8 cellular contexts compared by ENCODE assay signal in genomic region chr2:46985512-46985911, GRCh38. TPM values are rescaled to one million over a fixed set of nuclear protein-coding genes. Genes with fewer than 3 reads are reported as not detected.
DNase-seq lines count a peak whose midpoint lies in the region; ATAC-seq and TF ChIP-seq lines count a peak whose summit lies in the region.

No MANE protein-coding gene starts in this region.

- H3K4me3 ChIP-seq in left lung (no peak overlapping the region), MG63 (no peak overlapping the region)

- CTCF ChIA-PET in activated CD8-positive, alpha-beta T cell treated with anti-CD3 and anti-CD28 coated beads for 36 hours (lab: Charles Lee), result interaction anchor here (1.2 kb wide), 1 partner anchor 61 kb away, joined by 3 read pairs; no protein-coding TSS in a partner anchor

- no peaks in the 10 kb centered on the region for H3K9me3 ChIP-seq in left lung
- no peaks in the 10 kb centered on the region for H3K9me3 ChIP-seq in MG63

- TF ChIP-seq CTCF in activated CD8-positive, alpha-beta T cell treated with anti-CD3 and anti-CD28 coated beads for 36 hours (IDR thresholded peaks at IDR 0.05), result no peak
- no peak for TF ChIP-seq CTCF in left lung (IDR thresholded peaks at IDR 0.05)

- H3K4me3 Mint-ChIP-seq in activated CD8-positive, alpha-beta T cell treated with anti-CD3 and anti-CD28 coated beads for 36 hours, result peak overlapping the region; percentile 40

- POLR2A ChIA-PET in activated CD8-positive, alpha-beta T cell treated with anti-CD3 and anti-CD28 coated beads for 36 hours (lab: Charles Lee), result interaction anchor here (0.7 to 1.3 kb wide), 4 partner anchors 13 to 67 kb away, joined by 3 read pairs; no protein-coding TSS in a partner anchor

- peak overlapping the region; percentile 84 to 87 for H3K27ac ChIP-seq in left lung

- peaks cover 0 to 21% of the 10 kb centered on the region in 2 donors for H3K36me3 ChIP-seq in left lung
- H3K36me3 ChIP-seq in MG63, result peaks cover 34% of the 10 kb centered on the region

- H3K36me3 Mint-ChIP-seq in activated CD8-positive, alpha-beta T cell treated with anti-CD3 and anti-CD28 coated beads for 36 hours (ENCODE audit: low read depth), result peaks cover 29% of the 10 kb centered on the region

- no peaks in the 10 kb centered on the region for H3K27me3 Mint-ChIP-seq in activated CD8-positive, alpha-beta T cell treated with anti-CD3 and anti-CD28 coated beads for 36 hours

- peak; percentile 17 for ATAC-seq in HG02938 (IDR thresholded peaks at IDR 0.05; ENCODE audit: unreplicated experiment)
- peak; percentile 65 for ATAC-seq in activated CD8-positive, alpha-beta T cell treated with anti-CD3 and anti-CD28 coated beads for 36 hours
- no peak for ATAC-seq in left lung
- ATAC-seq in GM18867 (IDR thresholded peaks at IDR 0.05; ENCODE audit: unreplicated experiment), result no peak

- peaks cover 60% of the 10 kb centered on the region for H3K4me1 Mint-ChIP-seq in activated CD8-positive, alpha-beta T cell treated with anti-CD3 and anti-CD28 coated beads for 36 hours (ENCODE audit: low read depth)

- DNase-seq in Daoy (ENCODE audit: low read depth) (peak; percentile 58), left lung (peak in 1 of 2 donors; percentile 67), posterior vena cava (ENCODE audit: low spot score) (no peak), C1 segment of cervical spinal cord (lab: John Stamatoyannopoulos, UW) (no peak), MG63 (no peak)
- DNase-seq in activated CD8-positive, alpha-beta T cell treated with anti-CD3 and anti-CD28 coated beads for 36 hours, result peak; percentile 57

- intact Hi-C loops in activated CD8-positive, alpha-beta T cell treated with anti-CD3 and anti-CD28 coated beads for 36 hours (cut with micrococcal nuclease), result no loop called here
- intact Hi-C loops in left lung (cut with DNase I), result no loop called here
- intact Hi-C loops in posterior vena cava (cut with DNase I), result no loop called here

- no peaks in the 10 kb centered on the region for H3K9me3 Mint-ChIP-seq in activated CD8-positive, alpha-beta T cell treated with anti-CD3 and anti-CD28 coated beads for 36 hours

- peaks cover 45 to 73% of the 10 kb centered on the region in 2 donors for H3K4me1 ChIP-seq in left lung

- H3K27me3 ChIP-seq in left lung, result no peaks in the 10 kb centered on the region
- no peaks in the 10 kb centered on the region for H3K27me3 ChIP-seq in MG63

- peak overlapping the region; percentile 95 for H3K27ac Mint-ChIP-seq in activated CD8-positive, alpha-beta T cell treated with anti-CD3 and anti-CD28 coated beads for 36 hours

RNA-seq across cellular contexts. Expression of gene TTC7A, which starts 44.5 kb away (rescaled TPM):
- 9.1 and 11.9 TPM in 2 replicates for total RNA-seq in Daoy (2014; rRNA removed; shearing (Covaris generic))
- 10 to 100 TPM; 51.6 to 54.7 TPM for total RNA-seq in activated CD8-positive, alpha-beta T cell treated with anti-CD3 and anti-CD28 coated beads for 36 hours
- total RNA-seq in left lung (10 to 100 TPM; 43.3 to 53.4 TPM), posterior vena cava (10 to 100 TPM; 23.1 to 32.7 TPM)
- 10.4 and 15.1 TPM in 2 replicates for total RNA-seq in MG63 (2014; rRNA removed; shearing (Covaris generic); ENCODE audit: low replicate concordance)

Comparison
In these comparisons a context has a peak if more than half of its experiments do, and no peak if none do; other contexts are left out.
1. DNase-seq: peak in Daoy (single experiment) and activated CD8-positive, alpha-beta T cell treated with anti-CD3 and anti-CD28 coated beads for 36 hours (single experiment); none in posterior vena cava (single experiment), C1 segment of cervical spinal cord (0 of 14) and MG63 (single experiment).
2. ATAC-seq: peak in HG02938 (single experiment) and activated CD8-positive, alpha-beta T cell treated with anti-CD3 and anti-CD28 coated beads for 36 hours (single experiment); none in left lung (single experiment) and GM18867 (single experiment).